Comparison of ENCODE assay signal across 15 cellular contexts in genomic region chr12:59036973-59037807, GRCh38.
DNase-seq lines count a peak whose midpoint lies in the region; ATAC-seq and TF ChIP-seq lines count a peak whose summit lies in the region.
"Had no signal": no experiment of that assay in that cellular context is flagged by ENCODE, and none has a peak within 500 bp of the region (broad histone marks: within the 10 kb centered on the region; RNA-seq: fewer than 3 reads in every experiment).

No MANE protein-coding gene starts in this region.

- no peaks in the 10 kb centered on the region for H3K4me1 Mint-ChIP-seq in activated naive CD4-positive, alpha-beta T cell treated with anti-CD3 and anti-CD28 coated beads for 36 hours (ENCODE audit: low read depth)
- H3K4me1 Mint-ChIP-seq: CD14-positive monocyte had no signal

- H3K4me1 ChIP-seq in adipocyte (ENCODE audit: control insufficient read depth, insufficient read depth, low read length), result peaks cover 69% of the 10 kb centered on the region

- no peaks in the 10 kb centered on the region for H3K27me3 Mint-ChIP-seq in activated naive CD4-positive, alpha-beta T cell treated with anti-CD3 and anti-CD28 coated beads for 36 hours (ENCODE audit: low read depth)

- H3K27me3 ChIP-seq in adipocyte (replicated peaks; ENCODE audit: control insufficient read depth, insufficient read depth, low read length), result no peaks in the 10 kb centered on the region

- no peaks in the 10 kb centered on the region for H3K36me3 Mint-ChIP-seq in activated naive CD4-positive, alpha-beta T cell treated with anti-CD3 and anti-CD28 coated beads for 36 hours (ENCODE audit: low read depth)
- H3K36me3 Mint-ChIP-seq: CD14-positive monocyte had no signal

- ATAC-seq in omental fat pad (ENCODE audit: low FRiP score), result no peak
- ATAC-seq: right cardiac atrium had no signal

- H3K4me3 ChIP-seq in adipocyte (ENCODE audit: low read length) (peak overlapping the region; percentile 68), skin epidermis (no peak overlapping the region)
- H3K4me3 ChIP-seq: SK-N-MC had no signal

- peak overlapping the region; percentile 78 for H3K9ac ChIP-seq in adipocyte (ENCODE audit: low read length)

- no peaks in the 10 kb centered on the region for H3K9me3 ChIP-seq in adipocyte (ENCODE audit: control insufficient read depth, low read length)

- H3K9me3 Mint-ChIP-seq in activated naive CD4-positive, alpha-beta T cell treated with anti-CD3 and anti-CD28 coated beads for 36 hours, result peaks cover 2% of the 10 kb centered on the region

- CTCF ChIA-PET in activated naive CD4-positive, alpha-beta T cell treated with anti-CD3 and anti-CD28 coated beads for 36 hours (lab: Charles Lee), result no interaction called here

- no peak overlapping the region for H3K27ac Mint-ChIP-seq in activated naive CD4-positive, alpha-beta T cell treated with anti-CD3 and anti-CD28 coated beads for 36 hours
- H3K27ac Mint-ChIP-seq: CD14-positive monocyte had no signal

- no peaks in the 10 kb centered on the region for H3K36me3 ChIP-seq in adipocyte (ENCODE audit: control insufficient read depth, insufficient read depth, low read length, severe bottlenecking)

- TF ChIP-seq CTCF in omental fat pad (IDR thresholded peaks at IDR 0.05), result no peak

- peak overlapping the region in 16 of 21 experiments; percentile 1 to 76 (median 50) for H3K27ac ChIP-seq in skin epidermis
- H3K27ac ChIP-seq: SK-N-MC had no signal

- peak; percentile 31 for DNase-seq in H4 (ENCODE audit: low spot score)
- DNase-seq in adipocyte (ENCODE audit: low read depth), result no peak
- peak; percentile 39 for DNase-seq in fibroblast of the conjunctiva (ENCODE audit: low read depth)
- DNase-seq in omental fat pad (ENCODE audit: low spot score), result no peak
- no peak for DNase-seq in activated naive CD4-positive, alpha-beta T cell treated with anti-CD3 and anti-CD28 coated beads for 36 hours
- no peak for DNase-seq in NCI-H446 (lab: John Stamatoyannopoulos, UW)
- DNase-seq in NCI-H146 (lab: John Stamatoyannopoulos, UW), result no peak
- DNase-seq: activated T-cell treated with anti-CD3 and anti-CD28 coated beads for 4 hours; Kasumi-1; NCI-H2029 treated with DMSO at 0.1 percent for 48 hours; NK-92 treated with Interleukin-12 subunit alpha and Interleukin-12 subunit beta, amount 100 ng/mL, for 24 hours; right cardiac atrium had no signal

- no peak overlapping the region for H3K4me3 Mint-ChIP-seq in activated naive CD4-positive, alpha-beta T cell treated with anti-CD3 and anti-CD28 coated beads for 36 hours
- H3K4me3 Mint-ChIP-seq: CD14-positive monocyte had no signal

- intact Hi-C loops in activated naive CD4-positive, alpha-beta T cell treated with anti-CD3 and anti-CD28 coated beads for 36 hours (cut with micrococcal nuclease), result no loop called here

Comparison
In these comparisons a context has a peak if more than half of its experiments do, and no peak if none do; other contexts are left out.
1. DNase-seq: peak in H4 (single experiment) and fibroblast of the conjunctiva (single experiment); none in adipocyte (single experiment), omental fat pad (single experiment), activated naive CD4-positive, alpha-beta T cell treated with anti-CD3 and anti-CD28 coated beads for 36 hours (single experiment), NCI-H446 (0 of 2) and NCI-H146 (single experiment).